In genomic region chr6:126890055-126890454, GRCh38 we compare ENCODE assay signal across 20 cellular contexts.
"Had no signal": no experiment of that assay in that cellular context is flagged by ENCODE, and none has a peak within 500 bp of the region (broad histone marks: within the 10 kb centered on the region; RNA-seq: fewer than 3 reads in every experiment).

No MANE protein-coding gene starts in this region.

- ATAC-seq: activated naive CD4-positive, alpha-beta T cell treated with anti-CD3 and anti-CD28 coated beads, Interleukin-2, amount 50 U/mL, for 72 hours; activated T-cell treated with anti-CD3 and anti-CD28 coated beads, Interleukin-2, amount 50 U/mL, for 72 hours; heart right ventricle; left lobe of liver; lower lobe of right lung; mucosa of descending colon; natural killer cell treated with Interleukin-12 subunit alpha and Interleukin-12 subunit beta and Interleukin-15 and Interleukin-18, amount 100 ng/mL, for 72 hours; right cardiac atrium; stimulated activated naive CD8-positive, alpha-beta T cell treated with anti-CD3 and anti-CD28 coated beads, Interleukin-15, Interleukin-2, amounts not matched to agents 100 U/mL and 50 U/mL, for 24 hours had no signal

- H3K27ac Mint-ChIP-seq: activated naive CD4-positive, alpha-beta T cell treated with anti-CD3 and anti-CD28 coated beads, Interleukin-2, amount 50 U/mL, for 72 hours; activated T-cell treated with anti-CD3 and anti-CD28 coated beads, Interleukin-2, amount 50 U/mL, for 72 hours; dendritic cell treated with granulocyte-macrophage colony-stimulating factor and Interleukin-4, amounts not matched to agents 40 ng/mL and 50 ng/mL, for 4 days; natural killer cell treated with Interleukin-12 subunit alpha and Interleukin-12 subunit beta and Interleukin-15 and Interleukin-18, amount 100 ng/mL, for 72 hours had no signal

- H3K4me3 Mint-ChIP-seq: activated T-cell treated with anti-CD3 and anti-CD28 coated beads, Interleukin-2, amount 50 U/mL, for 72 hours; central memory CD8-positive, alpha-beta T cell; dendritic cell treated with granulocyte-macrophage colony-stimulating factor and Interleukin-4, amounts not matched to agents 40 ng/mL and 50 ng/mL, for 4 days; natural killer cell treated with Interleukin-12 subunit alpha and Interleukin-12 subunit beta and Interleukin-15 and Interleukin-18, amount 100 ng/mL, for 72 hours had no signal

- H3K4me1 Mint-ChIP-seq: central memory CD8-positive, alpha-beta T cell had no signal

- DNase-seq: activated CD4-positive, alpha-beta T cell treated with anti-CD3 and anti-CD28 coated beads, Interleukin-2, amount 50 U/mL, for 4 hours; activated naive CD4-positive, alpha-beta T cell; activated T-cell treated with anti-CD3 and anti-CD28 coated beads for 4 hours; activated T-cell treated with anti-CD3 and anti-CD28 coated beads, Interleukin-2, amount 50 U/mL, for 72 hours; effector CD4-positive, alpha-beta T cell; esophagus squamous epithelium; foreskin melanocyte; heart right ventricle; lower lobe of right lung; mucosa of descending colon; spleen; stimulated activated naive CD8-positive, alpha-beta T cell treated with anti-CD3 and anti-CD28 coated beads, Interleukin-15, Interleukin-2, amounts not matched to agents 100 U/mL and 50 U/mL, for 24 hours; testis; trophoblast cell had no signal

- H3K36me3 Mint-ChIP-seq: activated naive CD4-positive, alpha-beta T cell treated with anti-CD3 and anti-CD28 coated beads, Interleukin-2, amount 50 U/mL, for 72 hours; natural killer cell treated with Interleukin-12 subunit alpha and Interleukin-12 subunit beta and Interleukin-15 and Interleukin-18, amount 100 ng/mL, for 72 hours had no signal

- H3K27me3 Mint-ChIP-seq: central memory CD8-positive, alpha-beta T cell; dendritic cell treated with granulocyte-macrophage colony-stimulating factor and Interleukin-4, amounts not matched to agents 40 ng/mL and 50 ng/mL, for 4 days; natural killer cell treated with Interleukin-12 subunit alpha and Interleukin-12 subunit beta and Interleukin-15 and Interleukin-18, amount 100 ng/mL, for 72 hours had no signal

- H3K9me3 Mint-ChIP-seq: activated naive CD4-positive, alpha-beta T cell treated with anti-CD3 and anti-CD28 coated beads, Interleukin-2, amount 50 U/mL, for 72 hours; central memory CD8-positive, alpha-beta T cell had no signal
